ENCODE assay signal across 8 cellular contexts in the genomic region with DNA sequence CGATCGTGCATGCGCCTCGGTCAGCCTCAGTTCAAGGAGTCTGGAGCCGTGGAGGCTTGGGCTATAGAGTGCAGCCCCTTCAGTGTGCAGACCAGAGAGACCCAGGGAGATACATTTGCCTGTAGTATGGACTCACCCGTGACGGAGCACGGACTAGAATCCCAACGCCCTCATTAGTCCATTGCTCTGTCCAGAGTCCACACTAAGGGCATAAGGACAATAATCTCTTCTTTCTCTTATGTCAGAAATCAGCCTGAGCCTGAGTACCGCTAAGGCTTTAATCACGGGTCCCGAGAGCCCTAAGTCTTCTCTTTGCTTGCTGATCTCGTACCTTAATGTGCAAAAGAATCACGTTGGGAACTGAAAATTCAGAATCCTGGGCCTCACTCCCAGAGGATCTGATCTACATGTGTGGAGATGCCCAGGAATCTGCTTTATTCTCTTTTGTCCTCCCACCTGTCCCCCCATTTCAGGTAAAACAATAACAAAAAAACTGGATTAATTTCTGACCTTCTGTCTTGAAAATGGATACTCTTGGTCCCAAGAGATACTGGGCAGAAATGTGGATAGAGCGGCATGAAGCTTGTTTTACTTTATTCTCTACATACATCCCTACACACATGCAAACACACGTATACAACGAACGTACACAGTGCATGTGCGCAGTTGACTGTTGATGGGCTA. TPM values are rescaled to one million over a fixed set of nuclear protein-coding genes. Genes with fewer than 3 reads are reported as not detected.
DNase-seq lines count a peak whose midpoint lies in the region; ATAC-seq and TF ChIP-seq lines count a peak whose summit lies in the region.

No MANE protein-coding gene starts in this region.

- peak; percentile 28 for ATAC-seq in HG02759 (IDR thresholded peaks at IDR 0.05; ENCODE audit: unreplicated experiment)
- peak; percentile 7 to 48 for ATAC-seq in upper lobe of left lung (ENCODE audit: low FRiP score in 2 of 2)

- H2BK120ac ChIP-seq in mesenchymal stem cell (ENCODE audit: low read depth, low read length) = no peak overlapping the region

- no peaks in the 10 kb centered on the region for H3K9me3 Mint-ChIP-seq in activated CD4-positive, alpha-beta T cell treated with anti-CD3 and anti-CD28 coated beads, Interleukin-2, amount 10 ng/mL, durations not matched to agents 7 days and 5 days

- H3K23ac ChIP-seq in mesenchymal stem cell (ENCODE audit: low read length in 2 of 2) = peak overlapping the region in 1 of 2 experiments; percentile 86

- peaks cover 2% of the 10 kb centered on the region for H3K4me1 ChIP-seq in mesenchymal stem cell (ENCODE audit: control insufficient read depth, insufficient read depth, low read depth, low read length)
- H3K4me1 ChIP-seq in upper lobe of left lung = peaks cover 10 to 18% (median 12%) of the 10 kb centered on the region in 4 donors

- no peak overlapping the region for H2BK15ac ChIP-seq in mesenchymal stem cell (ENCODE audit: low read depth, poor library complexity, severe bottlenecking)

- H3K27ac ChIP-seq in mesenchymal stem cell (ENCODE audit: low read length, poor library complexity, severe bottlenecking) (no peak overlapping the region), upper lobe of left lung (peak overlapping the region; percentile 87 to 93 (median 92))

- H3K9me3 ChIP-seq in mesenchymal stem cell (ENCODE audit: control insufficient read depth, low read length) (no peaks in the 10 kb centered on the region), upper lobe of left lung (no peaks in the 10 kb centered on the region)

- H3K14ac ChIP-seq in mesenchymal stem cell (ENCODE audit: low read length in 2 of 2) = peak overlapping the region in 1 of 2 experiments; percentile 99

- H3K36me3 Mint-ChIP-seq in activated CD4-positive, alpha-beta T cell treated with anti-CD3 and anti-CD28 coated beads, Interleukin-2, amount 10 ng/mL, durations not matched to agents 7 days and 5 days (ENCODE audit: low read depth) = peaks cover 6% of the 10 kb centered on the region

- H3K79me1 ChIP-seq in mesenchymal stem cell (replicated peaks; ENCODE audit: low read length, poor library complexity, severe bottlenecking) = peaks cover 21% of the 10 kb centered on the region

- WGBS in mesenchymal stem cell = 20% methylated on average over 18 of the region's 19 CpGs
- 32 to 38% methylated on average over 12 to 14 of the region's 19 CpGs for WGBS in upper lobe of left lung, 2 donors

- TF ChIP-seq EP300 in upper lobe of left lung (IDR thresholded peaks at IDR 0.05) = no peak

- H3K36me3 ChIP-seq in mesenchymal stem cell (ENCODE audit: control insufficient read depth in 1 of 2, insufficient read depth in 2 of 2, low read depth in 1 of 2, low read length in 2 of 2) = peaks cover 13 to 15% of the 10 kb centered on the region in 2 experiments
- peaks cover 2 to 16% (median 7%) of the 10 kb centered on the region in 4 donors for H3K36me3 ChIP-seq in upper lobe of left lung

- POLR2A ChIA-PET in activated CD4-positive, alpha-beta T cell treated with anti-CD3 and anti-CD28 coated beads, Interleukin-2, amount 10 ng/mL, durations not matched to agents 7 days and 5 days (lab: Charles Lee) = interaction anchor here (0.6 kb wide), 2 partner anchors 117 to 139 kb away, joined by 3 to 8 read pairs; no protein-coding TSS in a partner anchor

- peak overlapping the region; percentile 88 to 98 for H3K4ac ChIP-seq in mesenchymal stem cell (ENCODE audit: low read depth in 1 of 2, low read length in 2 of 2)

- H3K27me3 ChIP-seq in mesenchymal stem cell (ENCODE audit: control insufficient read depth in 1 of 2, insufficient read depth in 1 of 2, low read length in 2 of 2) = no peaks in the 10 kb centered on the region
- H3K27me3 ChIP-seq in upper lobe of left lung = no peaks in the 10 kb centered on the region

- H3K18ac ChIP-seq in mesenchymal stem cell (ENCODE audit: low read depth in 1 of 2, low read length in 2 of 2) = peak overlapping the region; percentile 71 to 99

- no peak overlapping the region for H2BK5ac ChIP-seq in mesenchymal stem cell (ENCODE audit: low read depth, low read length, poor library complexity, severe bottlenecking)

- H3K9ac ChIP-seq in mesenchymal stem cell (ENCODE audit: low read length) = peak overlapping the region; percentile 83

- H4K91ac ChIP-seq in mesenchymal stem cell (ENCODE audit: low read length) = peak overlapping the region; percentile 73

- no peak overlapping the region for H2AK5ac ChIP-seq in mesenchymal stem cell (ENCODE audit: low read length, severe bottlenecking)

- H3K4me3 ChIP-seq in mesenchymal stem cell (ENCODE audit: insufficient read depth in 1 of 2, low read depth in 1 of 2, low read length in 2 of 2) = peak overlapping the region; percentile 75 to 99
- H3K4me3 ChIP-seq in upper lobe of left lung = peak overlapping the region; percentile 69 to 75 (median 73)

- peak overlapping the region; percentile 96 for H4K8ac ChIP-seq in mesenchymal stem cell (ENCODE audit: low read length)

- peak overlapping the region; percentile 51 for H3K27ac Mint-ChIP-seq in activated CD4-positive, alpha-beta T cell treated with anti-CD3 and anti-CD28 coated beads, Interleukin-2, amount 10 ng/mL, durations not matched to agents 7 days and 5 days

- peak overlapping the region; percentile 78 for H3K4me2 ChIP-seq in mesenchymal stem cell (ENCODE audit: low read length, poor library complexity, severe bottlenecking)

- TF ChIP-seq POLR2A in upper lobe of left lung (IDR thresholded peaks at IDR 0.05) = no peak

- CTCF ChIA-PET in activated CD4-positive, alpha-beta T cell treated with anti-CD3 and anti-CD28 coated beads, Interleukin-2, amount 10 ng/mL, durations not matched to agents 7 days and 5 days (lab: Charles Lee) = interaction anchor here (0.6 to 1.5 kb wide), 6 partner anchors 10 to 85 kb away, joined by 3 to 10 read pairs (median 3); a partner anchor contains a TSS

- H2BK12ac ChIP-seq in mesenchymal stem cell (ENCODE audit: low read length in 2 of 2) = peak overlapping the region in 1 of 2 experiments; percentile 42

- H3K4me3 Mint-ChIP-seq in activated CD4-positive, alpha-beta T cell treated with anti-CD3 and anti-CD28 coated beads, Interleukin-2, amount 10 ng/mL, durations not matched to agents 7 days and 5 days = peak overlapping the region; percentile 80

- TF ChIP-seq CTCF in upper lobe of left lung (IDR thresholded peaks at IDR 0.05) = no peak

- no peak for DNase-seq in activated CD4-positive, alpha-beta T cell treated with anti-CD3 and anti-CD28 coated beads, Interleukin-2, amount 10 ng/mL, durations not matched to agents 7 days and 5 days
- DNase-seq in activated CD4-positive, alpha-beta T cell treated with anti-CD3 and anti-CD28 coated beads, Interleukin-2, amount 50 U/mL, for 4 hours = no peak
- DNase-seq in NCI-H82 treated with DMSO at 0.1 percent for 48 hours (lab: John Stamatoyannopoulos, UW; ENCODE audit: unreplicated experiment) (peak; percentile 22), dermis blood vessel endothelial cell (peak; percentile 48), mesenchymal stem cell (peak; percentile 65), upper lobe of left lung (no peak)
- DNase-seq in stimulated activated CD4-positive, alpha-beta T cell treated with anti-CD3 and anti-CD28 coated beads, Interleukin-12 subunit alpha, Interleukin-12 subunit beta, amount 100 ng/mL, for 4 hours = no peak

- peak overlapping the region; percentile 93 for H2AFZ ChIP-seq in mesenchymal stem cell (ENCODE audit: low read depth, low read length)

- peaks cover 22% of the 10 kb centered on the region for H3K4me1 Mint-ChIP-seq in activated CD4-positive, alpha-beta T cell treated with anti-CD3 and anti-CD28 coated beads, Interleukin-2, amount 10 ng/mL, durations not matched to agents 7 days and 5 days

- H3K27me3 Mint-ChIP-seq in activated CD4-positive, alpha-beta T cell treated with anti-CD3 and anti-CD28 coated beads, Interleukin-2, amount 10 ng/mL, durations not matched to agents 7 days and 5 days = no peaks in the 10 kb centered on the region

RNA-seq across cellular contexts. Expression of a gene that starts 0.7 kb away (rescaled TPM):
- total RNA-seq in activated CD4-positive, alpha-beta T cell treated with anti-CD3 and anti-CD28 coated beads, Interleukin-2, amount 10 ng/mL, durations not matched to agents 7 days and 5 days = 1 to 10 TPM; 8.1 to 8.4 TPM
- total RNA-seq in dermis blood vessel endothelial cell (14.2 and 20.8 TPM in 2 replicates), upper lobe of left lung (10 to 100 TPM in 3 of 6 donors, 1 to 10 TPM in 3; 6.3 to 16.8 (median 11.2) TPM)
- 18.2 TPM for polyA plus RNA-seq in mesenchymal stem cell (2013, experiment 1 of 2)
- polyA plus RNA-seq in mesenchymal stem cell (2013, experiment 2 of 2) = 18.7 TPM

RNA-seq across cellular contexts. Expression of a gene that starts 38.2 kb away (rescaled TPM):
- 1 to 10 TPM in 1 of 2 experiments, under 1 TPM in 1; 0.69 to 1.2 TPM for total RNA-seq in activated CD4-positive, alpha-beta T cell treated with anti-CD3 and anti-CD28 coated beads, Interleukin-2, amount 10 ng/mL, durations not matched to agents 7 days and 5 days
- total RNA-seq in dermis blood vessel endothelial cell = 77.2 and 88.7 TPM in 2 replicates
- 99.8 TPM for polyA plus RNA-seq in mesenchymal stem cell (2013, experiment 1 of 2)
- polyA plus RNA-seq in mesenchymal stem cell (2013, experiment 2 of 2) = 98.2 TPM
- 10 to 100 TPM in 5 of 6 donors, 1 to 10 TPM in 1; 6.3 to 29.5 (median 15.1) TPM for total RNA-seq in upper lobe of left lung

RNA-seq across cellular contexts. Expression of a gene that starts 50.9 kb away (rescaled TPM):
- 10 to 100 TPM; 35.8 to 38.9 TPM for total RNA-seq in activated CD4-positive, alpha-beta T cell treated with anti-CD3 and anti-CD28 coated beads, Interleukin-2, amount 10 ng/mL, durations not matched to agents 7 days and 5 days
- total RNA-seq in dermis blood vessel endothelial cell = 30.5 and 35.4 TPM in 2 replicates
- 22.7 TPM for polyA plus RNA-seq in mesenchymal stem cell (2013, experiment 1 of 2)
- 22.3 TPM for polyA plus RNA-seq in mesenchymal stem cell (2013, experiment 2 of 2)
- 10 to 100 TPM; 20.6 to 35.6 (median 26.6) TPM for total RNA-seq in upper lobe of left lung

Comparison
In these comparisons a context has a peak if more than half of its experiments do, and no peak if none do; other contexts are left out.
1. DNase-seq: peak in NCI-H82 treated with DMSO at 0.1 percent for 48 hours (single experiment), dermis blood vessel endothelial cell (single experiment) and mesenchymal stem cell (single experiment); none in activated CD4-positive, alpha-beta T cell treated with anti-CD3 and anti-CD28 coated beads, Interleukin-2, amount 10 ng/mL, durations not matched to agents 7 days and 5 days (single experiment), activated CD4-positive, alpha-beta T cell treated with anti-CD3 and anti-CD28 coated beads, Interleukin-2, amount 50 U/mL, for 4 hours (0 of 2), upper lobe of left lung (0 of 2) and stimulated activated CD4-positive, alpha-beta T cell treated with anti-CD3 and anti-CD28 coated beads, Interleukin-12 subunit alpha, Interleukin-12 subunit beta, amount 100 ng/mL, for 4 hours (single experiment).